Comparison of ENCODE assay signal across 13 cellular contexts in the genomic region with DNA sequence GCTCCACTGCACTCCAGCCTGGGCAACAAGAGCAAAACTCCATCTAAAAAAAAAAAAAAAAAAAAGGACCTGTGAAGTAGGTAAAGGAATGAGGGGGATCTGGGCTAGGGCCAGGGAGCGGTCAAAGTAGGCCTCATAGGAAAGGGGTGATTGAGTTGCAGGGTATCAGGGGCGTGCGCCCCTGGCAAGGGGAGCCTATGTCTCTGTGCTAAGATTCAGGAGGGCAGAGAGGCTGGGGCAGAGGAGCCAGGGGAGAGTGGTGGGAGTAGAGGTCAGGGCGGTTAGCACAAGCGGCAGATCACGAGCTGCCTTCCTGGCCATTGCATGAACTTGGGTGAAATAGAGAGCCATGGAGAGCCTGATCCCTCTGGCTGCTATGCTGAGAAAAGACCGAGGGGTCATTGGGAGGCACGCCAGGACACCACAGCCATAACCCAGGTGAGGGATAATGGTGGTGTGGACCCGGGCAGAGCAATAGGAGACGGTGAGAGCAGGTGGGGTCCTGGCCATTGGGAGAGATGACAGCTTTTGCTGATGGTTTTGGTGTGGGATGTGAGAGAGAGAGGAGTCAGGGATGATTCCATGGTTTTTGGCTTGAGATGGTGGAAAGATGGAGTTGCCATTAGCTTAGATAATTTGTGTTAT. TPM values are rescaled to one million over a fixed set of nuclear protein-coding genes. Genes with fewer than 3 reads are reported as not detected.
DNase-seq lines count a peak whose midpoint lies in the region; ATAC-seq lines count a peak whose summit lies in the region.
"Had no signal": no experiment of that assay in that cellular context is flagged by ENCODE, and none has a peak within 500 bp of the region (broad histone marks: within the 10 kb centered on the region; RNA-seq: fewer than 3 reads in every experiment).

No MANE protein-coding gene starts in this region.

- DNase-seq in stimulated activated naive CD8-positive, alpha-beta T cell treated with anti-CD3 and anti-CD28 coated beads, Interleukin-15, Interleukin-2, amounts not matched to agents 100 U/mL and 50 U/mL, for 24 hours = no peak
- DNase-seq in islet precursor cell (peak; percentile 31), posterior vena cava (ENCODE audit: low spot score) (peak; percentile 71), H4 (ENCODE audit: low spot score) (no peak), SW480 (ENCODE audit: low spot score) (no peak), DMS53 (lab: John Stamatoyannopoulos, UW) (no peak), T1000 (lab: John Stamatoyannopoulos, UW) (no peak)
- DNase-seq: Caco-2, NCI-H1417, NCI-H2081, NCI-H510A treated with DMSO at 0.1 percent for 48 hours had no signal

- no peaks in the 10 kb centered on the region for H3K36me3 Mint-ChIP-seq in stimulated activated naive CD8-positive, alpha-beta T cell treated with anti-CD3 and anti-CD28 coated beads, Interleukin-15, Interleukin-2, amounts not matched to agents 100 ng/mL and 50 ng/mL, for 24 hours (ENCODE audit: low read depth)

- intact Hi-C loops in posterior vena cava (cut with DNase I) = loop anchor here (5.0 to 10.0 kb wide), 2 partner anchors 55 to 58 kb away; no protein-coding TSS in a partner anchor

- H3K4me1 Mint-ChIP-seq in stimulated activated naive CD8-positive, alpha-beta T cell treated with anti-CD3 and anti-CD28 coated beads, Interleukin-15, Interleukin-2, amounts not matched to agents 100 ng/mL and 50 ng/mL, for 24 hours (ENCODE audit: low read depth) = peaks cover 12% of the 10 kb centered on the region

- H3K4me3 Mint-ChIP-seq in stimulated activated naive CD8-positive, alpha-beta T cell treated with anti-CD3 and anti-CD28 coated beads, Interleukin-15, Interleukin-2, amounts not matched to agents 100 ng/mL and 50 ng/mL, for 24 hours = no peak overlapping the region
- H3K4me3 Mint-ChIP-seq: CD14-positive monocyte had no signal

- no peaks in the 10 kb centered on the region for H3K27me3 Mint-ChIP-seq in stimulated activated naive CD8-positive, alpha-beta T cell treated with anti-CD3 and anti-CD28 coated beads, Interleukin-15, Interleukin-2, amounts not matched to agents 100 ng/mL and 50 ng/mL, for 24 hours

- ATAC-seq in stimulated activated naive CD8-positive, alpha-beta T cell treated with anti-CD3 and anti-CD28 coated beads, Interleukin-15, Interleukin-2, amounts not matched to agents 100 U/mL and 50 U/mL, for 24 hours = no peak

- H3K27ac Mint-ChIP-seq in stimulated activated naive CD8-positive, alpha-beta T cell treated with anti-CD3 and anti-CD28 coated beads, Interleukin-15, Interleukin-2, amounts not matched to agents 100 ng/mL and 50 ng/mL, for 24 hours = peak overlapping the region; percentile 54
- H3K27ac Mint-ChIP-seq: CD14-positive monocyte had no signal

- no peaks in the 10 kb centered on the region for H3K9me3 Mint-ChIP-seq in stimulated activated naive CD8-positive, alpha-beta T cell treated with anti-CD3 and anti-CD28 coated beads, Interleukin-15, Interleukin-2, amounts not matched to agents 100 ng/mL and 50 ng/mL, for 24 hours
- H3K9me3 Mint-ChIP-seq: CD14-positive monocyte had no signal

RNA-seq across cellular contexts. Expression of gene CSF1, which starts 30.6 kb away (rescaled TPM):
- 10 to 100 TPM; 64.1 to 68.7 TPM for total RNA-seq in posterior vena cava
- 15.8 and 18.9 TPM in 2 replicates for total RNA-seq in H4 (2014; rRNA removed; shearing (Covaris generic))

Comparison
In these comparisons a context has a peak if more than half of its experiments do, and no peak if none do; other contexts are left out.
1. DNase-seq: peak in islet precursor cell (single experiment) and posterior vena cava (single experiment); none in stimulated activated naive CD8-positive, alpha-beta T cell treated with anti-CD3 and anti-CD28 coated beads, Interleukin-15, Interleukin-2, amounts not matched to agents 100 U/mL and 50 U/mL, for 24 hours (single experiment), H4 (single experiment), SW480 (single experiment), DMS53 (single experiment) and T1000 (single experiment).